Comparison of ENCODE assay signal across 8 cellular contexts in the genomic region with DNA sequence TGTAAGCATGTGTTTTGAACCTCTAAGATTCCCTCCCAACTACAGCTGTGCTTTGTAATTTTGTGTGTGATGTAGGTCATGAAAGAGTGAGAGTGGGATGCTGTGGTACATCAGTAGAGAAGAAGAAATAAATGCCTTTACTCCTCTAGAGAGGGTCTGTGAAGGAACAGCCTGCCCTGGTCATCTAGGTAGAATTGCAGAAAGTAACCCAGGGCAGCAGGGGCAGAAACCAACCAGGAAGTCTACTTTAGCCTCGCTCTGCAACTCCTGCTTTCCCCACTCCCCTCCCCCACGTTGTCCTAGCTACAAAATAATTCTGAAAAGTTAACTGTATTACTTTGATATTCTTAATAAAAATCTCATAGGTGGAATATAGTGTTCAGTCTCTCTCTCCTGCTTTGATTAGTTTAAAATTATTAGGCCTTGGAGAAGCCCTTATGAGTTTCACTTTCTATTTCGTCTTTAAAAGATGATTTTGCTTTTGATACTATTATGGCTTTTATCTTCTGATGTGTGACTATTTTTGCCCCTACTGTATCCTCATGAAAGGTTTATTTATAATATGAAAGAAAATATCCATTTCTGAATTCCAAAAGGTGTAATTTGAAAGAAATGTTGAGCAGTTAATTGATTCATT. TPM values are rescaled to one million over a fixed set of nuclear protein-coding genes. Genes with fewer than 3 reads are reported as not detected.
DNase-seq lines count a peak whose midpoint lies in the region; ATAC-seq and TF ChIP-seq lines count a peak whose summit lies in the region.

No MANE protein-coding gene starts in this region.

- H3K9me3 ChIP-seq in endocrine pancreas (ENCODE audit: control insufficient read depth, low read length) = no peaks in the 10 kb centered on the region
- no peaks in the 10 kb centered on the region for H3K9me3 ChIP-seq in parathyroid adenoma (ENCODE audit: control insufficient read depth, low read length)
- no peaks in the 10 kb centered on the region for H3K9me3 ChIP-seq in PC-9 (ENCODE audit: insufficient read depth, low read depth)

- H4K20me1 ChIP-seq in PC-9 (ENCODE audit: insufficient read depth) = peaks cover 51% of the 10 kb centered on the region

- H3K4me3 ChIP-seq in LNCaP clone FGC (ENCODE audit: low read depth, low read length) (peak overlapping the region; percentile 28; the same call in 1 of the 2 replicates), endocrine pancreas (ENCODE audit: control insufficient read depth, insufficient read depth, low read length) (peak overlapping the region; percentile 55), parathyroid adenoma (ENCODE audit: low read depth, low read length) (peak overlapping the region; percentile 39), PC-9 (no peak overlapping the region)

- H3K4me1 Mint-ChIP-seq in activated CD4-positive, alpha-beta T cell treated with anti-CD3 and anti-CD28 coated beads for 36 hours = peaks cover 35% of the 10 kb centered on the region

- TF ChIP-seq CTCF in LNCaP clone FGC (IDR thresholded peaks at IDR 0.05; ENCODE audit: control insufficient read depth, extremely low read depth, insufficient read depth) = no peak
- TF ChIP-seq CTCF in parathyroid adenoma (IDR thresholded peaks at IDR 0.05) = no peak
- no peak for TF ChIP-seq CTCF in PC-9 (conservative IDR thresholded peaks at IDR 0.05)

- H3K9me3 Mint-ChIP-seq in activated CD4-positive, alpha-beta T cell treated with anti-CD3 and anti-CD28 coated beads for 36 hours (ENCODE audit: low read depth) = no peaks in the 10 kb centered on the region

- POLR2A ChIA-PET in activated CD4-positive, alpha-beta T cell treated with anti-CD3 and anti-CD28 coated beads for 36 hours (lab: Charles Lee) = no interaction called here
- POLR2A ChIA-PET in PC-9 (lab: Charles Lee; ENCODE audit: unreplicated experiment) = no interaction called here

- BruUV-seq in PC-9 (replicated peaks; lab: Mats Ljungman, UMichigan) = no TSS peak

- H3K36me3 ChIP-seq in endocrine pancreas (ENCODE audit: control insufficient read depth, insufficient read depth, low read length) (peaks cover 4% of the 10 kb centered on the region), parathyroid adenoma (ENCODE audit: control insufficient read depth, insufficient read depth, low read length) (no peaks in the 10 kb centered on the region), PC-9 (ENCODE audit: low read depth) (peaks cover 27% of the 10 kb centered on the region)

- ATAC-seq in activated CD4-positive, alpha-beta T cell treated with anti-CD3 and anti-CD28 coated beads for 36 hours = no peak
- no peak for ATAC-seq in HG03280 (IDR thresholded peaks at IDR 0.05; ENCODE audit: unreplicated experiment)

- H3K79me2 ChIP-seq in parathyroid adenoma = peaks cover 4% of the 10 kb centered on the region
- peaks cover 54% of the 10 kb centered on the region for H3K79me2 ChIP-seq in PC-9 (ENCODE audit: low read depth)

- H3K27ac ChIP-seq in parathyroid adenoma (peak overlapping the region; percentile 46), PC-9 (no peak overlapping the region)

- no peaks in the 10 kb centered on the region for H3K27me3 Mint-ChIP-seq in activated CD4-positive, alpha-beta T cell treated with anti-CD3 and anti-CD28 coated beads for 36 hours

- H3K36me3 Mint-ChIP-seq in activated CD4-positive, alpha-beta T cell treated with anti-CD3 and anti-CD28 coated beads for 36 hours (ENCODE audit: low read depth) = peaks cover 31% of the 10 kb centered on the region

- H3F3A ChIP-seq in PC-9 (ENCODE audit: insufficient read depth, low read depth) = peaks cover 12% of the 10 kb centered on the region; the same call in 1 of the 2 replicates

- H3K4me1 ChIP-seq in endocrine pancreas (ENCODE audit: control insufficient read depth, insufficient read depth, low read length) (no peaks in the 10 kb centered on the region), parathyroid adenoma (no peaks in the 10 kb centered on the region), PC-9 (replicated peaks; ENCODE audit: insufficient read depth) (no peaks in the 10 kb centered on the region)

- CTCF ChIA-PET in activated CD4-positive, alpha-beta T cell treated with anti-CD3 and anti-CD28 coated beads for 36 hours (lab: Charles Lee) = interaction anchor here (0.6 kb wide), 1 partner anchor 14 kb away, joined by 3 read pairs; no protein-coding TSS in a partner anchor
- CTCF ChIA-PET in PC-9 (lab: Charles Lee) = no interaction called here

- H2AFZ ChIP-seq in parathyroid adenoma = peak overlapping the region; percentile 41
- H2AFZ ChIP-seq in PC-9 = no peak overlapping the region

- peak overlapping the region; percentile 97 for H3K27ac Mint-ChIP-seq in activated CD4-positive, alpha-beta T cell treated with anti-CD3 and anti-CD28 coated beads for 36 hours

- no peaks in the 10 kb centered on the region for H3K9me2 ChIP-seq in PC-9 (ENCODE audit: insufficient read depth)

- peak; percentile 21 for DNase-seq in activated CD4-positive, alpha-beta T cell treated with anti-CD3 and anti-CD28 coated beads for 36 hours
- no peak for DNase-seq in activated CD4-positive, alpha-beta T cell treated with anti-CD3 and anti-CD28 coated beads for 48 hours
- DNase-seq in LNCaP clone FGC (ENCODE audit: low read depth) (no peak), PC-9 (no peak), iPS-NIHi11 (ENCODE audit: low spot score) (no peak)

- peak overlapping the region; percentile 70 for H3K4me3 Mint-ChIP-seq in activated CD4-positive, alpha-beta T cell treated with anti-CD3 and anti-CD28 coated beads for 36 hours

- intact Hi-C loops in activated CD4-positive, alpha-beta T cell treated with anti-CD3 and anti-CD28 coated beads for 36 hours (cut with DNase I, micrococcal nuclease) = loop anchor here in 1 of 2 experiments (5.0 kb wide), 2 partner anchors 33 to 153 kb away; a partner anchor contains a TSS
- intact Hi-C loops in PC-9 (cut with micrococcal nuclease; ENCODE audit: unreplicated experiment) = loop anchor here (10.0 kb wide), 1 partner anchor 145 kb away; no protein-coding TSS in a partner anchor

- H3K27me3 ChIP-seq in endocrine pancreas (ENCODE audit: control insufficient read depth, insufficient read depth, low read length) (no peaks in the 10 kb centered on the region), parathyroid adenoma (ENCODE audit: control insufficient read depth, insufficient read depth, low read length) (no peaks in the 10 kb centered on the region), PC-9 (ENCODE audit: insufficient read depth, low read depth) (no peaks in the 10 kb centered on the region)

- H3K4me2 ChIP-seq in parathyroid adenoma (ENCODE audit: low read length) = peak overlapping the region; percentile 43
- H3K4me2 ChIP-seq in PC-9 = no peak overlapping the region

- H3K9ac ChIP-seq in endocrine pancreas (ENCODE audit: control insufficient read depth, insufficient read depth, low read length) (no peak overlapping the region), parathyroid adenoma (no peak overlapping the region)

RNA-seq across cellular contexts. Expression of a gene that starts 7.6 kb away (rescaled TPM):
- 10 to 100 TPM; 14.0 to 15.4 TPM for total RNA-seq in activated CD4-positive, alpha-beta T cell treated with anti-CD3 and anti-CD28 coated beads for 36 hours
- total RNA-seq in PC-9 (2021) = 18.0 and 26.2 TPM in 2 replicates

RNA-seq across cellular contexts. Expression of a gene that starts 55.3 kb away (rescaled TPM):
- 100 to 1,000 TPM; 179 to 187 TPM for total RNA-seq in activated CD4-positive, alpha-beta T cell treated with anti-CD3 and anti-CD28 coated beads for 36 hours
- 95.6 and 122 TPM in 2 replicates for total RNA-seq in PC-9 (2021)
